11 cellular contexts compared by ENCODE assay signal in genomic region chr1:152623203-152623844, GRCh38. TPM values are rescaled to one million over a fixed set of nuclear protein-coding genes. Genes with fewer than 3 reads are reported as not detected.
A peak's percentile ranks its signal among the peaks of the same experiment; 100 is the strongest.
DNase-seq lines count a peak whose midpoint lies in the region; ATAC-seq and TF ChIP-seq lines count a peak whose summit lies in the region.
"Had no signal": no experiment of that assay in that cellular context is flagged by ENCODE, and none has a peak within 500 bp of the region (broad histone marks: within the 10 kb centered on the region; RNA-seq: fewer than 3 reads in every experiment).

No MANE protein-coding gene starts in this region.

- H2BK120ac ChIP-seq in mesendoderm (ENCODE audit: low read depth, low read length), result no peak overlapping the region

- H3K9me3 Mint-ChIP-seq in CD14-positive monocyte, result peaks cover 8 to 21% (median 17%) of the 10 kb centered on the region in 7 donors

- no peaks in the 10 kb centered on the region for H3F3A ChIP-seq in SK-N-SH (replicated peaks; ENCODE audit: insufficient read depth)

- WGBS in SK-N-SH (ENCODE audit: low lambda C conversion rate), result 7% methylated on average over 14 of the region's 29 CpGs
- WGBS in mesendoderm (ENCODE audit: extremely low coverage, insufficient coverage, low lambda C conversion rate), result no CpG with 5 or more reads among the region's 29 CpGs
- 48 to 50% methylated on average over 7 to 9 of the region's 29 CpGs for WGBS in gastroesophageal sphincter (ENCODE audit: low coverage in 1 of 2), 2 donors

- H3K56ac ChIP-seq in mesendoderm (ENCODE audit: low read length), result no peak overlapping the region

- peaks cover 3% of the 10 kb centered on the region; the same call in 1 of the 2 replicates for H3K9me3 ChIP-seq in SK-N-SH
- peaks cover 0 to 17% (median 0%) of the 10 kb centered on the region in 3 donors for H3K9me3 ChIP-seq in gastroesophageal sphincter
- H3K9me3 ChIP-seq in vagina, result peaks cover 3% of the 10 kb centered on the region

- no peak overlapping the region for H3K23ac ChIP-seq in mesendoderm (ENCODE audit: low read length)

- H3K27me3 ChIP-seq in SK-N-SH (ENCODE audit: insufficient read depth) (no peaks in the 10 kb centered on the region), mesendoderm (ENCODE audit: insufficient read depth, low read length, poor library complexity) (no peaks in the 10 kb centered on the region), gastroesophageal sphincter (peaks cover 19% of the 10 kb centered on the region), vagina (no peaks in the 10 kb centered on the region)

- H3K4me1 ChIP-seq in SK-N-SH (ENCODE audit: control insufficient read depth in 1 of 2, insufficient read depth in 2 of 2, low read depth in 1 of 2, low read length in 1 of 2) (no peaks in the 10 kb centered on the region), mesendoderm (ENCODE audit: control insufficient read depth, low read depth, low read length) (no peaks in the 10 kb centered on the region), gastroesophageal sphincter (no peaks in the 10 kb centered on the region), vagina (no peaks in the 10 kb centered on the region)

- H3K79me2 ChIP-seq in SK-N-SH (ENCODE audit: insufficient read depth) (no peaks in the 10 kb centered on the region), mesendoderm (ENCODE audit: control insufficient read depth, insufficient read depth, low read length) (no peaks in the 10 kb centered on the region)

- H3K4ac ChIP-seq in mesendoderm (ENCODE audit: low read depth, low read length), result no peak overlapping the region

- POLR2A ChIA-PET in SK-N-SH (lab: Yijun Ruan, JAX), result no interaction called here

- peaks cover 21% of the 10 kb centered on the region for H3K4me1 Mint-ChIP-seq in CD14-positive monocyte

- no peaks in the 10 kb centered on the region for H3K9me2 ChIP-seq in SK-N-SH

- no peak overlapping the region for H2BK5ac ChIP-seq in mesendoderm (ENCODE audit: low read length)

- H3K36me3 ChIP-seq in SK-N-SH (replicated peaks in 1 of 2; ENCODE audit: control insufficient read depth in 1 of 2, insufficient read depth in 2 of 2, low read length in 1 of 2) (no peaks in the 10 kb centered on the region), mesendoderm (ENCODE audit: control insufficient read depth, insufficient read depth, low read length) (no peaks in the 10 kb centered on the region), gastroesophageal sphincter (no peaks in the 10 kb centered on the region), vagina (no peaks in the 10 kb centered on the region)

- H3K79me1 ChIP-seq in mesendoderm (ENCODE audit: low read length), result no peaks in the 10 kb centered on the region

- no peak for DNase-seq in CD14-positive monocyte (ENCODE audit: low spot score)
- DNase-seq in GM13976 (ENCODE audit: low spot score), result peak; percentile 70
- DNase-seq in SK-N-SH, result peak; percentile 37
- peak; percentile 13 for DNase-seq in mesendoderm
- no peak for DNase-seq in foreskin melanocyte
- no peak for DNase-seq in vagina (ENCODE audit: extremely low spot score in 2 of 2)
- DNase-seq: NCI-H510A treated with DMSO at 0.1 percent for 48 hours had no signal

- no peak overlapping the region for H2AK5ac ChIP-seq in mesendoderm (ENCODE audit: low read length)

- no peak overlapping the region for H4K5ac ChIP-seq in mesendoderm (ENCODE audit: low read length)

- no peak overlapping the region for H3K27ac ChIP-seq in SK-N-SH (ENCODE audit: low read depth in 2 of 2, low read length in 1 of 2)
- H3K27ac ChIP-seq in mesendoderm (ENCODE audit: low read depth, low read length), result no peak overlapping the region
- no peak overlapping the region for H3K27ac ChIP-seq in gastroesophageal sphincter
- no peak overlapping the region for H3K27ac ChIP-seq in vagina

- no peak for TF ChIP-seq RAD21 in SK-N-SH (IDR thresholded peaks at IDR 0.05; ENCODE audit: low read length)

- TF ChIP-seq POLR2A in gastroesophageal sphincter (IDR thresholded peaks at IDR 0.05) (no peak), vagina (IDR thresholded peaks at IDR 0.05) (no peak)

- TF ChIP-seq CTCF in CD14-positive monocyte (IDR thresholded peaks at IDR 0.05) (peak; percentile 44), GM13976 (IDR thresholded peaks at IDR 0.05; ENCODE audit: borderline replicate concordance, control extremely low read depth, extremely low read depth, insufficient read depth, missing control alignments) (peak; percentile 34), SK-N-SH (IDR thresholded peaks at IDR 0.05) (peak; percentile 36; the same call in 1 of the 2 replicates), gastroesophageal sphincter (IDR thresholded peaks at IDR 0.05) (no peak), vagina (IDR thresholded peaks at IDR 0.05) (no peak)

- peaks cover 6 to 8% (median 7%) of the 10 kb centered on the region in 3 donors for H3K27me3 Mint-ChIP-seq in CD14-positive monocyte (ENCODE audit: low read depth in 3 of 3)

- H3K4me3 ChIP-seq in SK-N-SH (ENCODE audit: low read depth in 2 of 2, low read length in 1 of 2) (no peak overlapping the region), mesendoderm (ENCODE audit: low read length) (no peak overlapping the region), gastroesophageal sphincter (no peak overlapping the region), vagina (no peak overlapping the region)

- no peaks in the 10 kb centered on the region for H4K20me1 ChIP-seq in SK-N-SH (ENCODE audit: insufficient read depth)

- in situ Hi-C loops in GM13976 (cut with MboI; ENCODE audit: low sequenced_read_pairs, unreplicated experiment), result no loop called here

- H3K4me2 ChIP-seq in SK-N-SH (no peak overlapping the region), mesendoderm (ENCODE audit: low read length) (no peak overlapping the region)

- no peak overlapping the region for H2AFZ ChIP-seq in SK-N-SH (ENCODE audit: low read depth)

- CTCF ChIA-PET in SK-N-SH (lab: Yijun Ruan, JAX), result interaction anchor here (2.2 kb wide), 1 partner anchor 31 kb away, joined by 7 read pairs; no protein-coding TSS in a partner anchor

- H3K36me3 Mint-ChIP-seq in CD14-positive monocyte, result no peaks in the 10 kb centered on the region

- H2BK15ac ChIP-seq in mesendoderm (replicated peaks; ENCODE audit: low read depth), result no peak overlapping the region

- H3K4me3 Mint-ChIP-seq in CD14-positive monocyte, result peak overlapping the region in 1 of 2 donors; percentile 28
- H3K4me3 Mint-ChIP-seq: central memory CD8-positive, alpha-beta T cell had no signal

- H3K18ac ChIP-seq in mesendoderm (ENCODE audit: low read length), result no peak overlapping the region

- H3K9ac ChIP-seq in SK-N-SH (no peak overlapping the region), mesendoderm (ENCODE audit: low read length) (no peak overlapping the region)

- no peak overlapping the region for H4K8ac ChIP-seq in mesendoderm (ENCODE audit: low read depth, low read length)

- intact Hi-C loops in CD14-positive monocyte (cut with micrococcal nuclease) (loop anchor here in 1 of 2 donors (10.0 kb wide), 1 partner anchor 49 kb away; no protein-coding TSS in a partner anchor), vagina (cut with DNase I) (no loop called here)

- ATAC-seq in gastroesophageal sphincter (no peak), HG03378 (IDR thresholded peaks at IDR 0.05; ENCODE audit: unreplicated experiment) (no peak)

- no peak overlapping the region for H3K27ac Mint-ChIP-seq in CD14-positive monocyte

- no peak for TF ChIP-seq EP300 in SK-N-SH (IDR thresholded peaks at IDR 0.05; ENCODE audit: borderline replicate concordance in 1 of 2, low read depth in 1 of 2, low read length in 1 of 2)
- no peak for TF ChIP-seq EP300 in gastroesophageal sphincter (IDR thresholded peaks at IDR 0.05)

TF ChIP-seq in SK-N-SH, 30 proteins besides CTCF, POLR2A, EP300 and RAD21 (continues in another document):
- no peak for TF ChIP-seq ELF1 (IDR thresholded peaks at IDR 0.05)
- no peak for TF ChIP-seq PBX3 (IDR thresholded peaks at IDR 0.05)

RNA-seq across cellular contexts. Expression of gene LCE3A, which starts 0.4 kb away (rescaled TPM):
- polyA plus RNA-seq in CD14-positive monocyte (not detected), SK-N-SH (2012; rRNA removed) (not detected in 2 replicates)
- not detected in 2 replicates for polyA plus RNA-seq in SK-N-SH (2012; cell fraction: cytosol; rRNA removed)
- not detected in 2 replicates for polyA plus RNA-seq in SK-N-SH (2012; cell fraction: nucleus; rRNA removed)
- not detected for polyA plus RNA-seq in mesendoderm (2013, experiment 1 of 2)
- polyA plus RNA-seq in mesendoderm (2013, experiment 2 of 2), result not detected
- total RNA-seq in gastroesophageal sphincter (not detected), vagina (not detected)
- polyA plus RNA-seq: neural cell had no signal

RNA-seq across cellular contexts. Expression of gene LCE3B, which starts 9.7 kb away (rescaled TPM):
- polyA plus RNA-seq in CD14-positive monocyte (not detected), SK-N-SH (2012; rRNA removed) (not detected in 2 replicates)
- polyA plus RNA-seq in SK-N-SH (2012; cell fraction: cytosol; rRNA removed), result not detected in 2 replicates
- not detected in 2 replicates for polyA plus RNA-seq in SK-N-SH (2012; cell fraction: nucleus; rRNA removed)
- not detected for polyA plus RNA-seq in mesendoderm (2013, experiment 1 of 2)
- not detected for polyA plus RNA-seq in mesendoderm (2013, experiment 2 of 2)
- total RNA-seq in gastroesophageal sphincter (not detected), vagina (not detected)
- polyA plus RNA-seq: neural cell had no signal

RNA-seq across cellular contexts. Expression of gene LCE3C, which starts 23.3 kb away (rescaled TPM):
- not detected for polyA plus RNA-seq in CD14-positive monocyte
- not detected in 2 replicates for polyA plus RNA-seq in SK-N-SH (2012; rRNA removed)
- polyA plus RNA-seq in SK-N-SH (2012; cell fraction: cytosol; rRNA removed), result not detected in 2 replicates
- polyA plus RNA-seq in SK-N-SH (2012; cell fraction: nucleus; rRNA removed), result not detected in 2 replicates
- not detected for polyA plus RNA-seq in mesendoderm (2013, experiment 1 of 2)
- polyA plus RNA-seq in mesendoderm (2013, experiment 2 of 2), result not detected
- total RNA-seq in gastroesophageal sphincter, result not detected
- total RNA-seq in vagina, result not detected
- polyA plus RNA-seq: neural cell had no signal

RNA-seq across cellular contexts. Expression of gene LCE2D, which starts 39.9 kb away (rescaled TPM):
- polyA plus RNA-seq in CD14-positive monocyte, result not detected
- not detected in 2 replicates for polyA plus RNA-seq in SK-N-SH (2012; rRNA removed)
- not detected in 2 replicates for polyA plus RNA-seq in SK-N-SH (2012; cell fraction: cytosol; rRNA removed)
- not detected in 2 replicates for polyA plus RNA-seq in SK-N-SH (2012; cell fraction: nucleus; rRNA removed)
- polyA plus RNA-seq in mesendoderm (2013, experiment 1 of 2), result not detected
- not detected for polyA plus RNA-seq in mesendoderm (2013, experiment 2 of 2)
- total RNA-seq in gastroesophageal sphincter, result not detected
- not detected for total RNA-seq in vagina
- polyA plus RNA-seq: neural cell had no signal

RNA-seq across cellular contexts. Expression of gene LCE3D, which starts 43.0 kb away (rescaled TPM):
- polyA plus RNA-seq in CD14-positive monocyte, result not detected
- not detected in 2 replicates for polyA plus RNA-seq in SK-N-SH (2012; rRNA removed)
- polyA plus RNA-seq in SK-N-SH (2012; cell fraction: cytosol; rRNA removed), result not detected in 2 replicates
- polyA plus RNA-seq in SK-N-SH (2012; cell fraction: nucleus; rRNA removed), result not detected in 2 replicates
- not detected for polyA plus RNA-seq in mesendoderm (2013, experiment 1 of 2)
- polyA plus RNA-seq in mesendoderm (2013, experiment 2 of 2), result not detected
- total RNA-seq in gastroesophageal sphincter, result 1 to 10 TPM in 1 of 4 donors, not detected in 3; 1.4 TPM
- total RNA-seq in vagina, result 57.5 TPM
- polyA plus RNA-seq: neural cell had no signal

Comparison
In these comparisons a context has a peak if more than half of its experiments do, and no peak if none do; other contexts are left out.
1. DNase-seq: peak in GM13976 (single experiment), SK-N-SH (single experiment) and mesendoderm (single experiment); none in CD14-positive monocyte (single experiment), foreskin melanocyte (single experiment) and vagina (0 of 2).
2. CTCF ChIP-seq: peak in CD14-positive monocyte (single experiment), GM13976 (single experiment) and SK-N-SH (single experiment); none in gastroesophageal sphincter (0 of 4) and vagina (0 of 3).